In genomic region chr7:157996359-157997079, GRCh38 we compare ENCODE assay signal across 13 cellular contexts.
"Had no signal": no experiment of that assay in that cellular context is flagged by ENCODE, and none has a peak within 500 bp of the region (broad histone marks: within the 10 kb centered on the region; RNA-seq: fewer than 3 reads in every experiment).

No MANE protein-coding gene starts in this region.

- H3K27me3 ChIP-seq: uterus had no signal

- DNase-seq: activated CD4-positive, alpha-beta memory T cell treated with anti-CD3 and anti-CD28 coated beads for 36 hours; activated CD4-positive, alpha-beta T cell treated with anti-CD3 and anti-CD28 coated beads for 1 hour; activated CD8-positive, alpha-beta memory T cell treated with anti-CD3 and anti-CD28 coated beads, Interleukin-2, amount 50 U/mL, for 48 hours; activated naive CD4-positive, alpha-beta T cell; activated naive CD8-positive, alpha-beta T cell treated with anti-CD3 and anti-CD28 coated beads, Interleukin-2, amount 50 U/mL, for 24 hours; heart right ventricle; islet precursor cell; left lung; natural killer cell; stomach; T-helper 9 cell; uterus had no signal

- H3K27ac Mint-ChIP-seq: activated CD4-positive, alpha-beta memory T cell treated with anti-CD3 and anti-CD28 coated beads for 36 hours; activated naive CD8-positive, alpha-beta T cell treated with anti-CD3 and anti-CD28 coated beads, Interleukin-2, amount 50 U/mL, for 24 hours; memory B cell; natural killer cell had no signal

- H3K9me3 ChIP-seq: uterus had no signal

- H3K36me3 ChIP-seq: heart right ventricle, left lung, stomach, uterus had no signal

- H3K4me1 Mint-ChIP-seq: activated naive CD8-positive, alpha-beta T cell treated with anti-CD3 and anti-CD28 coated beads, Interleukin-2, amount 50 U/mL, for 24 hours; memory B cell; natural killer cell had no signal

- H3K4me3 ChIP-seq: heart right ventricle, left lung, stomach, uterus had no signal

- H3K27me3 Mint-ChIP-seq: activated CD4-positive, alpha-beta memory T cell treated with anti-CD3 and anti-CD28 coated beads for 36 hours; activated naive CD8-positive, alpha-beta T cell treated with anti-CD3 and anti-CD28 coated beads, Interleukin-2, amount 50 U/mL, for 24 hours; memory B cell had no signal

- H3K36me3 Mint-ChIP-seq: activated CD4-positive, alpha-beta memory T cell treated with anti-CD3 and anti-CD28 coated beads for 36 hours; memory B cell; natural killer cell had no signal

- H3K27ac ChIP-seq: heart right ventricle, left lung, stomach, uterus had no signal

- H3K9me3 Mint-ChIP-seq: activated CD4-positive, alpha-beta memory T cell treated with anti-CD3 and anti-CD28 coated beads for 36 hours; activated naive CD8-positive, alpha-beta T cell treated with anti-CD3 and anti-CD28 coated beads, Interleukin-2, amount 50 U/mL, for 24 hours; memory B cell; natural killer cell had no signal

- H3K4me3 Mint-ChIP-seq: activated CD4-positive, alpha-beta memory T cell treated with anti-CD3 and anti-CD28 coated beads for 36 hours; activated naive CD8-positive, alpha-beta T cell treated with anti-CD3 and anti-CD28 coated beads, Interleukin-2, amount 50 U/mL, for 24 hours; memory B cell; natural killer cell had no signal

- H3K4me1 ChIP-seq: heart right ventricle, left lung, stomach, uterus had no signal
